In genomic region chr22:36286096-36286957, GRCh38 we compare ENCODE assay signal across 1 cellular context.
A peak's percentile ranks its signal among the peaks of the same experiment; 100 is the strongest.
TF ChIP-seq lines count a peak whose summit lies in the region.

No MANE protein-coding gene starts in this region.

TF ChIP-seq in H1, 55 proteins besides CTCF, POLR2A, EP300 and RAD21 (continued from another document):
- TF ChIP-seq TEAD4 (IDR thresholded peaks at IDR 0.05; ENCODE audit: low read depth, low read length) (0 out of 2 replicates have a peak, but pooled peaks have one; percentile 3), KDM4A (IDR thresholded peaks at IDR 0.05; ENCODE audit: low read depth, low read length, severe bottlenecking) (no peak), CBX8 (IDR thresholded peaks at IDR 0.05; ENCODE audit: borderline replicate concordance, low read depth, low read length) (no peak), E2F6 (IDR thresholded peaks at IDR 0.05) (no peak), CREB1 (IDR thresholded peaks at IDR 0.05) (no peak), HDAC2 (IDR thresholded peaks at IDR 0.05; ENCODE audit: borderline replicate concordance in 1 of 2, low read depth in 2 of 2, low read length in 2 of 2) (no peak), TBP (IDR thresholded peaks at IDR 0.05; ENCODE audit: low read depth, low read length) (no peak), CHD2 (IDR thresholded peaks at IDR 0.05; ENCODE audit: low read length) (peak; percentile 25; the same call in 1 of the 2 replicates), POU5F1 (IDR thresholded peaks at IDR 0.05; ENCODE audit: low read depth, low read length) (no peak), SRF (IDR thresholded peaks at IDR 0.05; ENCODE audit: low read depth, low read length) (no peak), BRCA1 (IDR thresholded peaks at IDR 0.05; ENCODE audit: low read depth, low read length) (no peak), KDM5A (IDR thresholded peaks at IDR 0.05; ENCODE audit: low read length) (no peak), YY1 (IDR thresholded peaks at IDR 0.05; ENCODE audit: low read depth, low read length) (peak; percentile 68; the same call in 1 of the 2 replicates), POLR2AphosphoS5 (IDR thresholded peaks at IDR 0.05; ENCODE audit: low read depth, low read length) (peak; percentile 75), SAP30 (IDR thresholded peaks at IDR 0.05; ENCODE audit: insufficient read depth, insufficient replicate concordance, low read length) (no peak), SUZ12 (IDR thresholded peaks at IDR 0.05; ENCODE audit: low read length) (no peak), SIRT6 (IDR thresholded peaks at IDR 0.05; ENCODE audit: low read length) (no peak), MAX (IDR thresholded peaks at IDR 0.05) (no peak), SP1 (IDR thresholded peaks at IDR 0.05; ENCODE audit: low read depth, low read length) (no peak), GABPA (IDR thresholded peaks at IDR 0.05; ENCODE audit: borderline replicate concordance, insufficient read depth, low read length) (no peak; the same call in 1 of the 2 replicates), NANOG (IDR thresholded peaks at IDR 0.05; ENCODE audit: insufficient read depth, low read depth, low read length, poor library complexity, severe bottlenecking) (no peak)
